Comparison of ENCODE assay signal across 8 cellular contexts in genomic region chr14:49619273-49619672, GRCh38. TPM values are rescaled to one million over a fixed set of nuclear protein-coding genes. Genes with fewer than 3 reads are reported as not detected.
DNase-seq lines count a peak whose midpoint lies in the region; ATAC-seq and TF ChIP-seq lines count a peak whose summit lies in the region.
"Not testable (repeated sequence)": the region's sequence is repeated elsewhere in the genome, so short reads cannot be mapped to it uniquely, and the experiment has no call there.

No MANE protein-coding gene starts in this region.

- not testable (repeated sequence) for H3K9me2 ChIP-seq in GM23338 (ENCODE audit: insufficient read depth); PC-3 (replicated peaks; ENCODE audit: low read length)

- H3K9me3 Mint-ChIP-seq in GM23338; activated T-cell treated with anti-CD3 and anti-CD28 coated beads, Interleukin-2, amount 50 U/mL, for 72 hours: not testable (repeated sequence)

- peak overlapping the region; percentile 98 for H3K27ac Mint-ChIP-seq in GM23338
- H3K27ac Mint-ChIP-seq in activated T-cell treated with anti-CD3 and anti-CD28 coated beads, Interleukin-2, amount 50 U/mL, for 72 hours, result peak overlapping the region; percentile 99

- H3K36me3 ChIP-seq in GM23338 (ENCODE audit: insufficient read depth), result peaks cover 15% of the 10 kb centered on the region; the same call in 1 of the 2 replicates
- peaks cover 19% of the 10 kb centered on the region for H3K36me3 ChIP-seq in PC-3 (ENCODE audit: low read depth, low read length)
- H3K36me3 ChIP-seq in left ventricle myocardium inferior, result peaks cover 22% of the 10 kb centered on the region
- H3K36me3 ChIP-seq in muscle layer of colon (ENCODE audit: insufficient read depth, low read length), result not testable (repeated sequence)
- peaks cover 18% of the 10 kb centered on the region for H3K36me3 ChIP-seq in skeletal muscle satellite cell (ENCODE audit: insufficient read depth, low read length)

- peaks cover 13% of the 10 kb centered on the region for H3F3A ChIP-seq in GM23338 (replicated peaks; ENCODE audit: low read depth)
- not testable (repeated sequence) for H3F3A ChIP-seq in PC-3 (ENCODE audit: low read length, unreplicated experiment)

- not testable (repeated sequence) for H3K27me3 Mint-ChIP-seq in GM23338 (ENCODE audit: insufficient read depth, low read depth, poor library complexity); activated T-cell treated with anti-CD3 and anti-CD28 coated beads, Interleukin-2, amount 50 U/mL, for 72 hours (ENCODE audit: low read depth)

- not testable (repeated sequence) for TF ChIP-seq CTCF in 22Rv1 (IDR thresholded peaks at IDR 0.05); GM23338 (conservative IDR thresholded peaks at IDR 0.05; ENCODE audit: low read depth in 2 of 2); PC-3 (conservative IDR thresholded peaks at IDR 0.05; ENCODE audit: low read depth, low read length); coronary artery (IDR thresholded peaks at IDR 0.05); left ventricle myocardium inferior (IDR thresholded peaks at IDR 0.05; ENCODE audit: borderline replicate concordance)

- H3K4me1 ChIP-seq in GM23338 (ENCODE audit: insufficient read depth) (peaks cover 11% of the 10 kb centered on the region), PC-3 (ENCODE audit: insufficient read depth, low read length) (peaks cover 42% of the 10 kb centered on the region), left ventricle myocardium inferior (peaks cover 60% of the 10 kb centered on the region), muscle layer of colon (ENCODE audit: insufficient read depth, low read length) (peaks cover 29% of the 10 kb centered on the region), skeletal muscle satellite cell (ENCODE audit: control insufficient read depth, insufficient read depth, low read length) (peaks cover 45% of the 10 kb centered on the region)

- H4K20me1 ChIP-seq in GM23338 (replicated peaks; ENCODE audit: insufficient read depth), result peaks cover 29% of the 10 kb centered on the region
- peaks cover 31% of the 10 kb centered on the region for H4K20me1 ChIP-seq in PC-3 (ENCODE audit: low read length)

- H3K4me3 ChIP-seq in GM23338, result peak overlapping the region; percentile 94
- H3K4me3 ChIP-seq in PC-3 (ENCODE audit: low read length), result peak overlapping the region; percentile 92
- H3K4me3 ChIP-seq in coronary artery, result peak overlapping the region; percentile 90
- H3K4me3 ChIP-seq in left ventricle myocardium inferior, result peak overlapping the region; percentile 84
- H3K4me3 ChIP-seq in muscle layer of colon (ENCODE audit: low read depth in 1 of 2, low read length in 2 of 2), result peak overlapping the region; percentile 92 to 99
- peak overlapping the region; percentile 92 for H3K4me3 ChIP-seq in skeletal muscle satellite cell (ENCODE audit: low read length)

- not testable (repeated sequence) for ATAC-seq in GM23338; PC-3; activated T-cell treated with anti-CD3 and anti-CD28 coated beads, Interleukin-2, amount 50 U/mL, for 72 hours (replicated peaks in 1 of 2)

- BruUV-seq in PC-3 (replicated peaks; lab: Mats Ljungman, UMichigan), result not testable (repeated sequence)

- H3K9me3 ChIP-seq in PC-3 (ENCODE audit: low read length); left ventricle myocardium inferior (replicated peaks); muscle layer of colon (ENCODE audit: low read length); skeletal muscle satellite cell (replicated peaks; ENCODE audit: low read length): not testable (repeated sequence)

- peaks cover 51% of the 10 kb centered on the region for H3K79me2 ChIP-seq in GM23338 (replicated peaks; ENCODE audit: insufficient read depth)
- H3K79me2 ChIP-seq in PC-3 (ENCODE audit: low read length), result peaks cover 74% of the 10 kb centered on the region

- H3K4me2 ChIP-seq in GM23338 (peak overlapping the region; percentile 80), PC-3 (ENCODE audit: low read length) (peak overlapping the region; percentile 96), skeletal muscle satellite cell (ENCODE audit: low read length) (peak overlapping the region; percentile 88)

- H3K36me3 Mint-ChIP-seq in GM23338 (ENCODE audit: low read depth), result peaks cover 40% of the 10 kb centered on the region
- peaks cover 12 to 33% of the 10 kb centered on the region in 2 donors for H3K36me3 Mint-ChIP-seq in activated T-cell treated with anti-CD3 and anti-CD28 coated beads, Interleukin-2, amount 50 U/mL, for 72 hours (ENCODE audit: insufficient read depth in 2 of 2)

- H3K27me3 ChIP-seq in GM23338 (ENCODE audit: insufficient read depth); PC-3 (ENCODE audit: low read length); left ventricle myocardium inferior (ENCODE audit: low read depth); muscle layer of colon (ENCODE audit: control insufficient read depth in 1 of 2, insufficient read depth in 2 of 2, low read length in 2 of 2); skeletal muscle satellite cell (ENCODE audit: control insufficient read depth, insufficient read depth, low read length): not testable (repeated sequence)

- H3K9ac ChIP-seq in PC-3 (ENCODE audit: low read length) (peak overlapping the region; percentile 92), muscle layer of colon (ENCODE audit: low read length) (peak overlapping the region; percentile 99), skeletal muscle satellite cell (ENCODE audit: low read depth, low read length) (peak overlapping the region; percentile 97)

- CTCF ChIA-PET in PC-3 (lab: Charles Lee), result not testable (repeated sequence)

- not testable (repeated sequence) for H2AFZ ChIP-seq in GM23338; PC-3 (ENCODE audit: low read length)

- peak overlapping the region; percentile 99 for H3K4me3 Mint-ChIP-seq in GM23338
- H3K4me3 Mint-ChIP-seq in activated T-cell treated with anti-CD3 and anti-CD28 coated beads, Interleukin-2, amount 50 U/mL, for 72 hours, result peak overlapping the region; percentile 96 to 98

- peaks cover 18% of the 10 kb centered on the region for H3K4me1 Mint-ChIP-seq in GM23338
- peaks cover 46% of the 10 kb centered on the region for H3K4me1 Mint-ChIP-seq in activated T-cell treated with anti-CD3 and anti-CD28 coated beads, Interleukin-2, amount 50 U/mL, for 72 hours (ENCODE audit: low read depth)

- DNase-seq in GM23338 (ENCODE audit: low spot score); PC-3; activated T-cell treated with anti-CD3 and anti-CD28 coated beads, Interleukin-2, amount 50 U/mL, for 72 hours; coronary artery (ENCODE audit: low spot score); left ventricle myocardium inferior: not testable (repeated sequence)

- intact Hi-C loops in PC-3 (cut with micrococcal nuclease); left ventricle myocardium inferior (cut with micrococcal nuclease): not testable (repeated sequence)

- H3K27ac ChIP-seq in 22Rv1 (peak overlapping the region; percentile 96), GM23338 (ENCODE audit: low read depth) (0 out of 2 replicates have a peak overlapping the region, but pooled peaks have one; percentile 95), coronary artery (peak overlapping the region in 1 of 2 donors; percentile 91), left ventricle myocardium inferior (replicated peaks) (peak overlapping the region; percentile 95), muscle layer of colon (ENCODE audit: low read depth, low read length) (peak overlapping the region; percentile 97)
- not testable (repeated sequence) for H3K27ac ChIP-seq in PC-3 (ENCODE audit: low read length)

- POLR2A ChIA-PET in PC-3 (lab: Charles Lee; ENCODE audit: unreplicated experiment), result interaction anchor here (1.7 kb wide), 1 partner anchor 15 kb away, joined by 18 read pairs; no protein-coding TSS in a partner anchor

RNA-seq across cellular contexts. Expression of gene RPL36AL, which starts 1.2 kb away (rescaled TPM):
- total RNA-seq in GM23338 (2014; rRNA removed; shearing (Covaris generic)), result 122 and 204 TPM in 2 replicates
- 690 and 723 TPM in 2 replicates for polyA plus RNA-seq in GM23338 (2016; fragmentation: Nextera tagmentation; extraction: Ambion mirVana)
- 408 and 411 TPM in 2 replicates for total RNA-seq in PC-3 (2014; rRNA removed)
- total RNA-seq in activated T-cell treated with anti-CD3 and anti-CD28 coated beads, Interleukin-2, amount 50 U/mL, for 72 hours, result 100 to 1,000 TPM; 217 to 225 TPM
- 141 TPM for total RNA-seq in left ventricle myocardium inferior
- total RNA-seq in skeletal muscle satellite cell (2012; rRNA removed), result 169 and 188 TPM in 2 replicates

RNA-seq across cellular contexts. Expression of gene MGAT2, which starts 1.3 kb away (rescaled TPM):
- total RNA-seq in GM23338 (2014; rRNA removed; shearing (Covaris generic)), result 25.7 and 31.6 TPM in 2 replicates
- polyA plus RNA-seq in GM23338 (2016; fragmentation: Nextera tagmentation; extraction: Ambion mirVana), result 10.1 and 10.3 TPM in 2 replicates
- total RNA-seq in PC-3 (2014; rRNA removed) (39.5 and 51.4 TPM in 2 replicates), left ventricle myocardium inferior (12.0 TPM)
- 10 to 100 TPM; 41.6 to 52.7 TPM for total RNA-seq in activated T-cell treated with anti-CD3 and anti-CD28 coated beads, Interleukin-2, amount 50 U/mL, for 72 hours
- 76.9 and 77.3 TPM in 2 replicates for total RNA-seq in skeletal muscle satellite cell (2012; rRNA removed)

RNA-seq across cellular contexts. Expression of gene DNAAF2, which starts 15.8 kb away (rescaled TPM):
- 40.4 and 41.2 TPM in 2 replicates for total RNA-seq in GM23338 (2014; rRNA removed; shearing (Covaris generic))
- polyA plus RNA-seq in GM23338 (2016; fragmentation: Nextera tagmentation; extraction: Ambion mirVana), result 56.9 and 62.6 TPM in 2 replicates
- total RNA-seq in PC-3 (2014; rRNA removed) (23.2 and 31.3 TPM in 2 replicates), left ventricle myocardium inferior (6.2 TPM)
- 1 to 10 TPM; 6.0 to 6.6 TPM for total RNA-seq in activated T-cell treated with anti-CD3 and anti-CD28 coated beads, Interleukin-2, amount 50 U/mL, for 72 hours
- total RNA-seq in skeletal muscle satellite cell (2012; rRNA removed), result 12.7 and 13.2 TPM in 2 replicates

RNA-seq across cellular contexts. Expression of gene LRR1, which starts 20.5 kb away (rescaled TPM):
- 27.8 and 31.8 TPM in 2 replicates for total RNA-seq in GM23338 (2014; rRNA removed; shearing (Covaris generic))
- 37.7 and 41.9 TPM in 2 replicates for polyA plus RNA-seq in GM23338 (2016; fragmentation: Nextera tagmentation; extraction: Ambion mirVana)
- 46.9 and 53.0 TPM in 2 replicates for total RNA-seq in PC-3 (2014; rRNA removed)
- 10 to 100 TPM; 44.1 to 53.1 TPM for total RNA-seq in activated T-cell treated with anti-CD3 and anti-CD28 coated beads, Interleukin-2, amount 50 U/mL, for 72 hours
- total RNA-seq in left ventricle myocardium inferior, result 4.6 TPM
- 23.3 and 28.2 TPM in 2 replicates for total RNA-seq in skeletal muscle satellite cell (2012; rRNA removed)

RNA-seq across cellular contexts. Expression of gene RPS29, which starts 33.1 kb away (rescaled TPM):
- 2,294 and 3,734 TPM in 2 replicates for total RNA-seq in GM23338 (2014; rRNA removed; shearing (Covaris generic))
- polyA plus RNA-seq in GM23338 (2016; fragmentation: Nextera tagmentation; extraction: Ambion mirVana), result 2,556 and 2,560 TPM in 2 replicates
- total RNA-seq in PC-3 (2014; rRNA removed) (1,420 and 1,912 TPM in 2 replicates), left ventricle myocardium inferior (853 TPM)
- 1,000 to 10,000 TPM; 2,081 to 2,628 TPM for total RNA-seq in activated T-cell treated with anti-CD3 and anti-CD28 coated beads, Interleukin-2, amount 50 U/mL, for 72 hours
- total RNA-seq in skeletal muscle satellite cell (2012; rRNA removed), result 3,192 and 4,996 TPM in 2 replicates
